In the genomic region with DNA sequence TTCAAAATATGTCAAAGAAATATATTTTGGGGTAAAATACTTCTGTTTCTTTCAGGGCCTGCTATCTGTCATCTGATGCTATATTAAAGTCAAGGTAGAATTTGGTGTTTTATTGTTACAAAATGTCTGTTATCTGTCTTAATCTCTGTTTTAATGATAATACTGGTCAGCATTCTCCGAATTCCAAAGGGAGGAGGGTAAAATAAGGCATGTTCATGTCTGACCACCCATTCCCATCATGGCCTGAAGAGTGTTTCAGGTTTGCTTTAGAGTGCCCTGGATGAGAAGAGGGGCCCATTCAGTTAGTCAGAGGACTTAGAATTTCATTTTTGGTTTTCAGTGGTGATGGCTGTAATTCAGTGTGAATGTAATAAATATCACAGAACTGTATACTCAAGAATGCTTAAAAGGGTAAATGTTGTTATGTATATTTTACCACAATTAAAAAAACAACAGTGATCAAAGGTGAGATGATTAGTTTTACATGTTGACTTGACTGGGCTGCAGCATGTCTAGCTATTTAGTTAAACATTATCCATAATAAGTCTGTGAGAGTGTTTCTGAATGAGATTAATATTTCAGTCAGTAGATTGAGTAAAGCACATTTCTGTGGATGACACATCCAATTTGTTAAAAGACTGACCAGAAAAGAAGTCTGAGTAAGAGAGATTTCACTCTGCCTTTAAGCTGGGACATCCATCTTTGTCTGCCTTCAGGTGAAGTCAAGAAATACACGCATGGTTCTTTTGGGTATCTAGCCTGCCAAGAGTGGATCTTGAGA, we compare ENCODE assay signal across 20 cellular contexts.
A peak's percentile ranks its signal among the peaks of the same experiment; 100 is the strongest.
DNase-seq lines count a peak whose midpoint lies in the region; ATAC-seq and TF ChIP-seq lines count a peak whose summit lies in the region.
"Had no signal": no experiment of that assay in that cellular context is flagged by ENCODE, and none has a peak within 500 bp of the region (broad histone marks: within the 10 kb centered on the region; RNA-seq: fewer than 3 reads in every experiment).

No MANE protein-coding gene starts in this region.

- no peak overlapping the region for H2AK5ac ChIP-seq in mesenchymal stem cell (ENCODE audit: low read length, severe bottlenecking)

- H3K4ac ChIP-seq in mesenchymal stem cell (ENCODE audit: low read depth in 1 of 2, low read length in 2 of 2) = no peak overlapping the region

- no peak overlapping the region for H2BK5ac ChIP-seq in mesenchymal stem cell (ENCODE audit: low read depth, low read length, poor library complexity, severe bottlenecking)

- no peak for ATAC-seq in GM18519 (IDR thresholded peaks at IDR 0.05; ENCODE audit: low FRiP score, unreplicated experiment)
- ATAC-seq: CD8-positive, alpha-beta T cell had no signal

- TF ChIP-seq CTCF in epithelial cell of esophagus (IDR thresholded peaks at IDR 0.05; ENCODE audit: insufficient read depth, low read depth, low read length, missing control alignments) = no peak

- no peak overlapping the region for H2BK12ac ChIP-seq in mesenchymal stem cell (ENCODE audit: low read length in 2 of 2)

- no peak overlapping the region for H4K91ac ChIP-seq in mesenchymal stem cell (ENCODE audit: low read length)

- H3K27ac ChIP-seq in mesenchymal stem cell (ENCODE audit: low read length, poor library complexity, severe bottlenecking) = peak overlapping the region; percentile 47
- H3K27ac ChIP-seq: BLaER1 treated with 17β-estradiol and CSF1 and Interleukin-3, amounts not matched to agents 10 nM and 100 nM; Peyer's patch; SJSA1 had no signal

- H3K14ac ChIP-seq in mesenchymal stem cell (ENCODE audit: low read length in 2 of 2) = no peak overlapping the region

- no peak overlapping the region for H2BK15ac ChIP-seq in mesenchymal stem cell (ENCODE audit: low read depth, poor library complexity, severe bottlenecking)

- H3K79me1 ChIP-seq in mesenchymal stem cell (replicated peaks; ENCODE audit: low read length, poor library complexity, severe bottlenecking) = no peaks in the 10 kb centered on the region

- H4K8ac ChIP-seq in mesenchymal stem cell (ENCODE audit: low read length) = no peak overlapping the region

- peak; percentile 1 for DNase-seq in NCI-H226
- DNase-seq in epithelial cell of esophagus (ENCODE audit: low read depth) = peak; percentile 2
- DNase-seq in mesenchymal stem cell = no peak
- no peak for DNase-seq in 8988T
- DNase-seq in NCI-H446 (lab: John Stamatoyannopoulos, UW) = no peak
- DNase-seq in NCI-H748 (lab: John Stamatoyannopoulos, UW; ENCODE audit: unreplicated experiment) = no peak
- DNase-seq: CD8-positive, alpha-beta T cell; GDM1; H7; HFFc6; NCI-H1092; NCI-H1436 treated with DMSO at 0.1 percent for 48 hours; NCI-H1930; NCI-H2227 treated with DMSO at 0.1 percent for 48 hours; NCI-H524; NCI-H82; Peyer's patch had no signal

- no peak overlapping the region for H3K23ac ChIP-seq in mesenchymal stem cell (ENCODE audit: low read length in 2 of 2)

- no peak overlapping the region for H2AFZ ChIP-seq in mesenchymal stem cell (ENCODE audit: low read depth, low read length)

- no peak overlapping the region for H3K9ac ChIP-seq in mesenchymal stem cell (ENCODE audit: low read length)
- H3K9ac ChIP-seq: BLaER1 treated with 17β-estradiol and CSF1 and Interleukin-3, amounts not matched to agents 10 nM and 100 nM had no signal

- WGBS in mesenchymal stem cell = 90% methylated on average over 2 of the region's 2 CpGs

- H3K4me2 ChIP-seq in mesenchymal stem cell (ENCODE audit: low read length, poor library complexity, severe bottlenecking) = no peak overlapping the region
- H3K4me2 ChIP-seq: BLaER1 treated with 17β-estradiol and CSF1 and Interleukin-3, amounts not matched to agents 10 nM and 100 nM had no signal

- H3K27me3 ChIP-seq in mesenchymal stem cell (ENCODE audit: control insufficient read depth in 1 of 2, insufficient read depth in 1 of 2, low read length in 2 of 2) = no peaks in the 10 kb centered on the region
- H3K27me3 ChIP-seq: BLaER1 treated with 17β-estradiol and CSF1 and Interleukin-3, amounts not matched to agents 10 nM and 100 nM; Peyer's patch; SJSA1 had no signal

- no peaks in the 10 kb centered on the region for H3K36me3 ChIP-seq in mesenchymal stem cell (ENCODE audit: control insufficient read depth in 1 of 2, insufficient read depth in 2 of 2, low read depth in 1 of 2, low read length in 2 of 2)
- H3K36me3 ChIP-seq: BLaER1 treated with 17β-estradiol and CSF1 and Interleukin-3, amounts not matched to agents 10 nM and 100 nM; Peyer's patch; SJSA1 had no signal

- H3K18ac ChIP-seq in mesenchymal stem cell (ENCODE audit: low read depth in 1 of 2, low read length in 2 of 2) = no peak overlapping the region

- H3K4me3 ChIP-seq in epithelial cell of esophagus (ENCODE audit: low read length) (no peak overlapping the region), mesenchymal stem cell (ENCODE audit: insufficient read depth in 1 of 2, low read depth in 1 of 2, low read length in 2 of 2) (no peak overlapping the region)
- H3K4me3 ChIP-seq: BLaER1 treated with 17β-estradiol and CSF1 and Interleukin-3, amounts not matched to agents 10 nM and 100 nM; Peyer's patch; SJSA1 had no signal

- H2BK120ac ChIP-seq in mesenchymal stem cell (ENCODE audit: low read depth, low read length) = no peak overlapping the region

- no peaks in the 10 kb centered on the region for H3K4me1 ChIP-seq in mesenchymal stem cell (ENCODE audit: control insufficient read depth, insufficient read depth, low read depth, low read length)
- H3K4me1 ChIP-seq: BLaER1 treated with 17β-estradiol and CSF1 and Interleukin-3, amounts not matched to agents 10 nM and 100 nM; Peyer's patch; SJSA1 had no signal

- peaks cover 19% of the 10 kb centered on the region for H3K9me3 ChIP-seq in mesenchymal stem cell (ENCODE audit: control insufficient read depth, low read length)
- H3K9me3 ChIP-seq: Peyer's patch, SJSA1 had no signal

Comparison
In these comparisons a context has a peak if more than half of its experiments do, and no peak if none do; other contexts are left out.
1. DNase-seq: peak in NCI-H226 (single experiment) and epithelial cell of esophagus (single experiment); none in mesenchymal stem cell (single experiment), 8988T (single experiment), NCI-H446 (0 of 2) and NCI-H748 (single experiment).